1 cellular context compared by ENCODE assay signal in the genomic region with DNA sequence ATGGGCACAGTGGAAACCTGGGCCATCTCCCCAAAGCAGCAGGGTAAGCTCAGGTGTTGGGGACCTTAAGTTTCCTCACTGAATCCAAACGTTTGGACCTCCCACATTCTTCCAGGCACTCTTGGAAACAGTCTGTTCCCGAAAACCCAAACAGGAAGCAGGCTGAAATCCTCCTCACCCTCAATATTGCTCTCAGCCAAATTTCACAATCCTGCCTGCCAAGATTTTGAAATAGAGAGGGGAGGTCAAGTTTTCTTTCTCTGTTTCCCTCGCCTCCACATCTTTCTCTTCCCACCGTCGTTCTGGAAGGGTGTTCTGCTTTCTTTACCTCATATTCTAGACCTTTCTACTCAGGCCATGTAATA.
TF ChIP-seq lines count a peak whose summit lies in the region.

No MANE protein-coding gene starts in this region.

TF ChIP-seq in GM23338, 12 proteins besides CTCF, POLR2A, EP300 and RAD21 (continued from another document):
- TF ChIP-seq, protein P1, sequence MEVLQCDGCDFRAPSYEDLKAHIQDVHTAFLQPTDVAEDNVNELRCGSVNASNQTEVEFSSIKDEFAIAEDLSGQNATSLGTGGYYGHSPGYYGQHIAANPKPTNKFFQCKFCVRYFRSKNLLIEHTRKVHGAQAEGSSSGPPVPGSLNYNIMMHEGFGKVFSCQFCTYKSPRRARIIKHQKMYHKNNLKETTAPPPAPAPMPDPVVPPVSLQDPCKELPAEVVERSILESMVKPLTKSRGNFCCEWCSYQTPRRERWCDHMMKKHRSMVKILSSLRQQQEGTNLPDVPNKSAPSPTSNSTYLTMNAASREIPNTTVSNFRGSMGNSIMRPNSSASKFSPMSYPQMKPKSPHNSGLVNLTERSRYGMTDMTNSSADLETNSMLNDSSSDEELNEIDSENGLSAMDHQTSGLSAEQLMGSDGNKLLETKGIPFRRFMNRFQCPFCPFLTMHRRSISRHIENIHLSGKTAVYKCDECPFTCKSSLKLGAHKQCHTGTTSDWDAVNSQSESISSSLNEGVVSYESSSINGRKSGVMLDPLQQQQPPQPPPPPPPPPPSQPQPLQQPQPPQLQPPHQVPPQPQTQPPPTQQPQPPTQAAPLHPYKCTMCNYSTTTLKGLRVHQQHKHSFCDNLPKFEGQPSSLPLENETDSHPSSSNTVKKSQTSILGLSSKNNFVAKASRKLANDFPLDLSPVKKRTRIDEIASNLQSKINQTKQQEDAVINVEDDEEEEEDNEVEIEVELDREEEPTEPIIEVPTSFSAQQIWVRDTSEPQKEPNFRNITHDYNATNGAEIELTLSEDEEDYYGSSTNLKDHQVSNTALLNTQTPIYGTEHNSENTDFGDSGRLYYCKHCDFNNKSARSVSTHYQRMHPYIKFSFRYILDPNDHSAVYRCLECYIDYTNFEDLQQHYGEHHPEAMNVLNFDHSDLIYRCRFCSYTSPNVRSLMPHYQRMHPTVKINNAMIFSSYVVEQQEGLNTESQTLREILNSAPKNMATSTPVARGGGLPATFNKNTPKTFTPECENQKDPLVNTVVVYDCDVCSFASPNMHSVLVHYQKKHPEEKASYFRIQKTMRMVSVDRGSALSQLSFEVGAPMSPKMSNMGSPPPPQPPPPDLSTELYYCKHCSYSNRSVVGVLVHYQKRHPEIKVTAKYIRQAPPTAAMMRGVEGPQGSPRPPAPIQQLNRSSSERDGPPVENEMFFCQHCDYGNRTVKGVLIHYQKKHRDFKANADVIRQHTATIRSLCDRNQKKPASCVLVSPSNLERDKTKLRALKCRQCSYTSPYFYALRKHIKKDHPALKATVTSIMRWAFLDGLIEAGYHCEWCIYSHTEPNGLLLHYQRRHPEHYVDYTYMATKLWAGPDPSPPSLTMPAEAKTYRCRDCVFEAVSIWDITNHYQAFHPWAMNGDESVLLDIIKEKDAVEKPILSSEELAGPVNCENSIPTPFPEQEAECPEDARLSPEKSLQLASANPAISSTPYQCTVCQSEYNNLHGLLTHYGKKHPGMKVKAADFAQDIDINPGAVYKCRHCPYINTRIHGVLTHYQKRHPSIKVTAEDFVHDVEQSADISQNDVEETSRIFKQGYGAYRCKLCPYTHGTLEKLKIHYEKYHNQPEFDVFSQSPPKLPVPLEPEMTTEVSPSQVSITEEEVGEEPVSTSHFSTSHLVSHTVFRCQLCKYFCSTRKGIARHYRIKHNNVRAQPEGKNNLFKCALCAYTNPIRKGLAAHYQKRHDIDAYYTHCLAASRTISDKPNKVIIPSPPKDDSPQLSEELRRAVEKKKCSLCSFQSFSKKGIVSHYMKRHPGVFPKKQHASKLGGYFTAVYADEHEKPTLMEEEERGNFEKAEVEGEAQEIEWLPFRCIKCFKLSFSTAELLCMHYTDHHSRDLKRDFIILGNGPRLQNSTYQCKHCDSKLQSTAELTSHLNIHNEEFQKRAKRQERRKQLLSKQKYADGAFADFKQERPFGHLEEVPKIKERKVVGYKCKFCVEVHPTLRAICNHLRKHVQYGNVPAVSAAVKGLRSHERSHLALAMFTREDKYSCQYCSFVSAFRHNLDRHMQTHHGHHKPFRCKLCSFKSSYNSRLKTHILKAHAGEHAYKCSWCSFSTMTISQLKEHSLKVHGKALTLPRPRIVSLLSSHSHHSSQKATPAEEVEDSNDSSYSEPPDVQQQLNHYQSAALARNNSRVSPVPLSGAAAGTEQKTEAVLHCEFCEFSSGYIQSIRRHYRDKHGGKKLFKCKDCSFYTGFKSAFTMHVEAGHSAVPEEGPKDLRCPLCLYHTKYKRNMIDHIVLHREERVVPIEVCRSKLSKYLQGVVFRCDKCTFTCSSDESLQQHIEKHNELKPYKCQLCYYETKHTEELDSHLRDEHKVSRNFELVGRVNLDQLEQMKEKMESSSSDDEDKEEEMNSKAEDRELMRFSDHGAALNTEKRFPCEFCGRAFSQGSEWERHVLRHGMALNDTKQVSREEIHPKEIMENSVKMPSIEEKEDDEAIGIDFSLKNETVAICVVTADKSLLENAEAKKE (CRISPR knock-in tag; IDR thresholded peaks at IDR 0.05): no peak
- TF ChIP-seq ZNF331 (CRISPR knock-in tag; IDR thresholded peaks at IDR 0.05; ENCODE audit: low read depth) (no peak), POLR2AphosphoS5 (IDR thresholded peaks at IDR 0.05; ENCODE audit: low read depth) (no peak), NANOG (IDR thresholded peaks at IDR 0.05; ENCODE audit: borderline replicate concordance) (no peak), EZH2 (IDR thresholded peaks at IDR 0.05; ENCODE audit: low read depth, unreplicated experiment) (no peak), STAT1 (IDR thresholded peaks at IDR 0.05; ENCODE audit: unreplicated experiment) (no peak), EZH2phosphoT487 (IDR thresholded peaks at IDR 0.05; ENCODE audit: unreplicated experiment) (no peak), CREB1 (CRISPR knock-in tag; IDR thresholded peaks at IDR 0.05; ENCODE audit: low read depth) (no peak)
- TF ChIP-seq, protein P2, sequence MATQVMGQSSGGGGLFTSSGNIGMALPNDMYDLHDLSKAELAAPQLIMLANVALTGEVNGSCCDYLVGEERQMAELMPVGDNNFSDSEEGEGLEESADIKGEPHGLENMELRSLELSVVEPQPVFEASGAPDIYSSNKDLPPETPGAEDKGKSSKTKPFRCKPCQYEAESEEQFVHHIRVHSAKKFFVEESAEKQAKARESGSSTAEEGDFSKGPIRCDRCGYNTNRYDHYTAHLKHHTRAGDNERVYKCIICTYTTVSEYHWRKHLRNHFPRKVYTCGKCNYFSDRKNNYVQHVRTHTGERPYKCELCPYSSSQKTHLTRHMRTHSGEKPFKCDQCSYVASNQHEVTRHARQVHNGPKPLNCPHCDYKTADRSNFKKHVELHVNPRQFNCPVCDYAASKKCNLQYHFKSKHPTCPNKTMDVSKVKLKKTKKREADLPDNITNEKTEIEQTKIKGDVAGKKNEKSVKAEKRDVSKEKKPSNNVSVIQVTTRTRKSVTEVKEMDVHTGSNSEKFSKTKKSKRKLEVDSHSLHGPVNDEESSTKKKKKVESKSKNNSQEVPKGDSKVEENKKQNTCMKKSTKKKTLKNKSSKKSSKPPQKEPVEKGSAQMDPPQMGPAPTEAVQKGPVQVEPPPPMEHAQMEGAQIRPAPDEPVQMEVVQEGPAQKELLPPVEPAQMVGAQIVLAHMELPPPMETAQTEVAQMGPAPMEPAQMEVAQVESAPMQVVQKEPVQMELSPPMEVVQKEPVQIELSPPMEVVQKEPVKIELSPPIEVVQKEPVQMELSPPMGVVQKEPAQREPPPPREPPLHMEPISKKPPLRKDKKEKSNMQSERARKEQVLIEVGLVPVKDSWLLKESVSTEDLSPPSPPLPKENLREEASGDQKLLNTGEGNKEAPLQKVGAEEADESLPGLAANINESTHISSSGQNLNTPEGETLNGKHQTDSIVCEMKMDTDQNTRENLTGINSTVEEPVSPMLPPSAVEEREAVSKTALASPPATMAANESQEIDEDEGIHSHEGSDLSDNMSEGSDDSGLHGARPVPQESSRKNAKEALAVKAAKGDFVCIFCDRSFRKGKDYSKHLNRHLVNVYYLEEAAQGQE (IDR thresholded peaks at IDR 0.05; ENCODE audit: unreplicated experiment): no peak
